In genomic region chr2:95043300-95043786, GRCh38 we compare ENCODE assay signal across 8 cellular contexts. TPM values are rescaled to one million over a fixed set of nuclear protein-coding genes. Genes with fewer than 3 reads are reported as not detected.
DNase-seq lines count a peak whose midpoint lies in the region; ATAC-seq and TF ChIP-seq lines count a peak whose summit lies in the region.

No MANE protein-coding gene starts in this region.

- no peaks in the 10 kb centered on the region for H3K27me3 Mint-ChIP-seq in activated T-cell treated with anti-CD3 and anti-CD28 coated beads, Interleukin-2, amount 50 U/mL, for 72 hours (ENCODE audit: low read depth)
- H3K27me3 Mint-ChIP-seq in endothelial cell (ENCODE audit: unreplicated experiment) = peaks cover 11% of the 10 kb centered on the region

- no peaks in the 10 kb centered on the region for H3K9me3 ChIP-seq in heart right ventricle
- no peaks in the 10 kb centered on the region for H3K9me3 ChIP-seq in skeletal muscle satellite cell (replicated peaks; ENCODE audit: low read length)

- TF ChIP-seq CTCF in GM13976 (IDR thresholded peaks at IDR 0.05; ENCODE audit: borderline replicate concordance, control extremely low read depth, extremely low read depth, insufficient read depth, missing control alignments) = no peak
- no peak for TF ChIP-seq CTCF in heart right ventricle (IDR thresholded peaks at IDR 0.05)
- TF ChIP-seq CTCF in endothelial cell (IDR thresholded peaks at IDR 0.05; ENCODE audit: unreplicated experiment) = no peak

- H3K4me2 ChIP-seq in skeletal muscle satellite cell (ENCODE audit: low read length) = peak overlapping the region; percentile 45

- no peak overlapping the region for H3K9ac ChIP-seq in skeletal muscle satellite cell (ENCODE audit: low read depth, low read length)

- intact Hi-C loops in heart right ventricle (cut with DNase I) = no loop called here

- WGBS in heart right ventricle, 2 donors = 6 to 8% methylated on average over 11 of the region's 11 CpGs

- H3K4me3 ChIP-seq in heart right ventricle (no peak overlapping the region), skeletal muscle satellite cell (ENCODE audit: low read length) (no peak overlapping the region)

- H3K27me3 ChIP-seq in heart right ventricle (no peaks in the 10 kb centered on the region), skeletal muscle satellite cell (ENCODE audit: control insufficient read depth, insufficient read depth, low read length) (peaks cover 41% of the 10 kb centered on the region)

- H3K9me3 Mint-ChIP-seq in activated T-cell treated with anti-CD3 and anti-CD28 coated beads, Interleukin-2, amount 50 U/mL, for 72 hours = peaks cover 0 to 12% of the 10 kb centered on the region in 2 donors
- peaks cover 5% of the 10 kb centered on the region for H3K9me3 Mint-ChIP-seq in endothelial cell (ENCODE audit: unreplicated experiment)

- peak overlapping the region; percentile 32 to 83 (median 72) for H3K27ac ChIP-seq in heart right ventricle

- in situ Hi-C loops in GM13976 (cut with MboI; ENCODE audit: low sequenced_read_pairs, unreplicated experiment) = no loop called here

- DNase-seq in GM13976 (ENCODE audit: low spot score) (peak; percentile 71), heart right ventricle (peak; percentile 89), endothelial cell (ENCODE audit: low spot score) (no peak)
- peak; percentile 61 to 63 for DNase-seq in activated T-cell treated with anti-CD3 and anti-CD28 coated beads, Interleukin-2, amount 50 U/mL, for 72 hours

- peaks cover 63% of the 10 kb centered on the region for H3K4me1 Mint-ChIP-seq in activated T-cell treated with anti-CD3 and anti-CD28 coated beads, Interleukin-2, amount 50 U/mL, for 72 hours (ENCODE audit: low read depth)
- peaks cover 18% of the 10 kb centered on the region for H3K4me1 Mint-ChIP-seq in endothelial cell (ENCODE audit: unreplicated experiment)

- ATAC-seq in HG03103 (IDR thresholded peaks at IDR 0.05; ENCODE audit: low read depth, unreplicated experiment) (peak; percentile 51), heart right ventricle (peak; percentile 92 to 98 (median 96)), HG03571 (IDR thresholded peaks at IDR 0.05; ENCODE audit: unreplicated experiment) (no peak), HG02973 (IDR thresholded peaks at IDR 0.05; ENCODE audit: unreplicated experiment) (no peak)
- ATAC-seq in activated T-cell treated with anti-CD3 and anti-CD28 coated beads, Interleukin-2, amount 50 U/mL, for 72 hours (replicated peaks in 1 of 2) = peak; percentile 46 to 56

- peaks cover 3 to 14% of the 10 kb centered on the region in 2 donors for H3K36me3 Mint-ChIP-seq in activated T-cell treated with anti-CD3 and anti-CD28 coated beads, Interleukin-2, amount 50 U/mL, for 72 hours (ENCODE audit: insufficient read depth in 2 of 2)
- peaks cover 6% of the 10 kb centered on the region for H3K36me3 Mint-ChIP-seq in endothelial cell (ENCODE audit: low read depth, unreplicated experiment)

- peak overlapping the region; percentile 41 to 53 for H3K4me3 Mint-ChIP-seq in activated T-cell treated with anti-CD3 and anti-CD28 coated beads, Interleukin-2, amount 50 U/mL, for 72 hours
- no peak overlapping the region for H3K4me3 Mint-ChIP-seq in endothelial cell (ENCODE audit: unreplicated experiment)

- H3K4me1 ChIP-seq in heart right ventricle (peaks cover 3 to 31% (median 15%) of the 10 kb centered on the region in 9 donors), skeletal muscle satellite cell (ENCODE audit: control insufficient read depth, insufficient read depth, low read length) (peaks cover 4% of the 10 kb centered on the region)

- H3K36me3 ChIP-seq in heart right ventricle (no peaks in the 10 kb centered on the region), skeletal muscle satellite cell (ENCODE audit: insufficient read depth, low read length) (no peaks in the 10 kb centered on the region)

- no peak overlapping the region for H3K27ac Mint-ChIP-seq in activated T-cell treated with anti-CD3 and anti-CD28 coated beads, Interleukin-2, amount 50 U/mL, for 72 hours
- H3K27ac Mint-ChIP-seq in endothelial cell (ENCODE audit: unreplicated experiment) = no peak overlapping the region

RNA-seq across cellular contexts. Expression of gene MAL, which starts 17.8 kb away (rescaled TPM):
- total RNA-seq in activated T-cell treated with anti-CD3 and anti-CD28 coated beads, Interleukin-2, amount 50 U/mL, for 72 hours = 10 to 100 TPM; 92.6 to 93.8 TPM
- 10 to 100 TPM in 1 of 10 donors, 1 to 10 TPM in 9; 1.5 to 10.5 (median 3.0) TPM for total RNA-seq in heart right ventricle
- polyA plus RNA-seq in heart right ventricle = 1 to 10 TPM; 4.2 to 9.1 TPM
- total RNA-seq in skeletal muscle satellite cell (2012; rRNA removed) = not detected in 2 replicates
- not detected for total RNA-seq in endothelial cell (ENCODE audit: unreplicated experiment)

Comparison
In these comparisons a context has a peak if more than half of its experiments do, and no peak if none do; other contexts are left out.
1. ATAC-seq: peak in HG03103 (single experiment), activated T-cell treated with anti-CD3 and anti-CD28 coated beads, Interleukin-2, amount 50 U/mL, for 72 hours (2 of 2) and heart right ventricle (8 of 8); none in HG03571 (single experiment) and HG02973 (single experiment).
2. RNA of gene MAL, which starts 17.8 kb away (total RNA-seq): 92.6 to 93.8 TPM in activated T-cell treated with anti-CD3 and anti-CD28 coated beads, Interleukin-2, amount 50 U/mL, for 72 hours; 1.5 to 10.5 TPM in heart right ventricle and not detected in endothelial cell (single experiment); every median in the first group is over 4 times any median in the second.